In the genomic region with DNA sequence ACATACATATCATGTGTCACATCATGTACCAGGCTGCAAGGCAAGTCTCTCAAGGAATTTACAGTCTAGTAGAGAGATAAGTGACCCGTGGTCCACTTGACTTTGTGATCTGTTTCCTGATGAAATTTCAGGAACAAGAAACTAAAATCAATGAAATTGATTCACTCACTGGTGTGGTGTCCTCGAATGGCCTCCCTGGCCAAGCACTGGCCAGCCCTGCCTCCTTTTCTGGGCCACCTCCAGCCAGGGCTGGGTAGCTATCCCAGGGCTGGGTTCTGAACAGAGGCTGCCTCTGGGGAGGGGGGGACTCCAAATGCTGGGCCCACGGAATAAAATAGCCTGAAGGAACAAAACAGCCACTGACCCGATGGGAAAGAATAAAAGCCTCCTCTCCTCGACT, we compare ENCODE assay signal across 35 cellular contexts.
"Had no signal": no experiment of that assay in that cellular context is flagged by ENCODE, and none has a peak within 500 bp of the region (broad histone marks: within the 10 kb centered on the region; RNA-seq: fewer than 3 reads in every experiment).

No MANE protein-coding gene starts in this region.

- DNase-seq: activated B cell treated with CpG ODN at 0.5 μM for 24 hours; activated CD4-positive, alpha-beta memory T cell treated with anti-CD3 and anti-CD28 coated beads for 36 hours; activated CD4-positive, alpha-beta T cell treated with anti-CD3 and anti-CD28 coated beads for 4 hours; activated CD4-positive, alpha-beta T cell treated with anti-CD3 and anti-CD28 coated beads, Interleukin-2, amount 50 U/mL, for 1 hour; activated CD4-positive, CD25-positive, alpha-beta regulatory T cell treated with anti-CD3 and anti-CD28 coated beads, Interleukin-2, amount 50 U/mL, for 72 hours; activated CD8-positive, alpha-beta memory T cell treated with anti-CD3 and anti-CD28 coated beads for 24 hours; activated CD8-positive, alpha-beta memory T cell treated with anti-CD3 and anti-CD28 coated beads, Interleukin-2, amount 10 ng/mL, durations not matched to agents 7 days and 5 days; activated CD8-positive, alpha-beta memory T cell treated with anti-CD3 and anti-CD28 coated beads, Interleukin-2, amount 50 U/mL, for 48 hours; activated effector memory CD4-positive, alpha-beta T cell treated with Interleukin-2 at 50 U/mL for 16 hours; activated naive CD4-positive, alpha-beta T cell treated with anti-CD3 and anti-CD28 coated beads, Interleukin-2, amount 10 ng/mL, durations not matched to agents 7 days and 5 days; activated naive CD8-positive, alpha-beta T cell treated with anti-CD3 and anti-CD28 coated beads, Interleukin-2, amount 50 U/mL, for 24 hours; activated T-cell treated with anti-CD3 and anti-CD28 coated beads, Interleukin-2, amount 50 U/mL, for 48 hours; brain microvascular endothelial cell; KG1; MM.1S; NCI-H1092 treated with DMSO at 0.1 percent for 48 hours; NCI-H1417; NCI-H146; NCI-H187; NCI-H2029 treated with DMSO at 0.1 percent for 48 hours; NCI-H2107; NCI-H2171; NCI-H510A; NCI-H526; NCI-H748 treated with DMSO at 0.1 percent for 48 hours; NK-92 treated with Interleukin-12 subunit alpha and Interleukin-12 subunit beta, amount 100 ng/mL, for 24 hours; PC-3; Peyer's patch; SHP77; SJCRH30; T-cell; T-helper 17 cell had no signal

- H3K4me3 ChIP-seq: Peyer's patch, SJCRH30, SK-N-MC had no signal

- H3K4me1 ChIP-seq: Peyer's patch, SJCRH30 had no signal

- H3K9me3 ChIP-seq: Peyer's patch, SJCRH30 had no signal

- H3K36me3 ChIP-seq: brain microvascular endothelial cell, Peyer's patch, SJCRH30 had no signal

- H3K27me3 ChIP-seq: brain microvascular endothelial cell, Peyer's patch had no signal

- H3K27ac ChIP-seq: brain microvascular endothelial cell, Peyer's patch, RWPE1, SJCRH30, SK-N-MC, VCaP had no signal

- ATAC-seq: activated CD8-positive, alpha-beta memory T cell treated with anti-CD3 and anti-CD28 coated beads, Interleukin-2, amount 10 ng/mL, durations not matched to agents 7 days and 5 days; activated naive CD8-positive, alpha-beta T cell treated with anti-CD3 and anti-CD28 coated beads, Interleukin-2, amount 50 U/mL, for 24 hours; PC-3; T-cell; T-helper 17 cell had no signal
